Comparison of ENCODE assay signal across 8 cellular contexts in genomic region chr12:53205747-53206146, GRCh38. TPM values are rescaled to one million over a fixed set of nuclear protein-coding genes. Genes with fewer than 3 reads are reported as not detected.
DNase-seq lines count a peak whose midpoint lies in the region; ATAC-seq and TF ChIP-seq lines count a peak whose summit lies in the region.

No MANE protein-coding gene starts in this region.

- intact Hi-C loops in lower lobe of right lung (cut with DNase I), result no loop called here

- no peaks in the 10 kb centered on the region for H3K9me3 Mint-ChIP-seq in activated T-helper 17 cell treated with anti-CD3 and anti-CD28 coated beads, Interleukin-2, amount 50 U/mL, for 72 hours

- no peaks in the 10 kb centered on the region for H3K27me3 ChIP-seq in lower lobe of right lung (ENCODE audit: low read depth)

- peaks cover 45% of the 10 kb centered on the region for H3K4me1 Mint-ChIP-seq in activated T-helper 17 cell treated with anti-CD3 and anti-CD28 coated beads, Interleukin-2, amount 50 U/mL, for 72 hours

- peak overlapping the region; percentile 93 for H3K4me3 Mint-ChIP-seq in activated T-helper 17 cell treated with anti-CD3 and anti-CD28 coated beads, Interleukin-2, amount 50 U/mL, for 72 hours

- TF ChIP-seq POLR2A in GM15510 (IDR thresholded peaks at IDR 0.05; ENCODE audit: borderline replicate concordance, extremely low read depth, insufficient read length), result peak; percentile 68

- peaks cover 36% of the 10 kb centered on the region for H3K4me1 ChIP-seq in lower lobe of right lung

- TF ChIP-seq CTCF in lower lobe of right lung (IDR thresholded peaks at IDR 0.05), result no peak

- H3K27ac Mint-ChIP-seq in activated T-helper 17 cell treated with anti-CD3 and anti-CD28 coated beads, Interleukin-2, amount 50 U/mL, for 72 hours, result peak overlapping the region; percentile 83

- H3K36me3 ChIP-seq in lower lobe of right lung, result peaks cover 6% of the 10 kb centered on the region

- no peaks in the 10 kb centered on the region for H3K9me3 ChIP-seq in lower lobe of right lung

- H3K36me3 Mint-ChIP-seq in activated T-helper 17 cell treated with anti-CD3 and anti-CD28 coated beads, Interleukin-2, amount 50 U/mL, for 72 hours (ENCODE audit: low read depth), result peaks cover 49% of the 10 kb centered on the region

- ATAC-seq in activated T-helper 17 cell treated with anti-CD3 and anti-CD28 coated beads, Interleukin-2, amount 50 U/mL, for 72 hours (replicated peaks), result peak; percentile 88
- ATAC-seq in lower lobe of right lung, result peak; percentile 57 to 61

- no peaks in the 10 kb centered on the region for H3K27me3 Mint-ChIP-seq in activated T-helper 17 cell treated with anti-CD3 and anti-CD28 coated beads, Interleukin-2, amount 50 U/mL, for 72 hours

- no peak overlapping the region for H3K27ac ChIP-seq in lower lobe of right lung

- peak overlapping the region; percentile 30 for H3K4me3 ChIP-seq in lower lobe of right lung

- DNase-seq in HCEC 1CT, result peak; percentile 90
- DNase-seq in MV-4-11 (lab: John Stamatoyannopoulos, UW), result peak; percentile 86
- DNase-seq in lower lobe of right lung, result no peak
- DNase-seq in NCI-H2227 treated with DMSO at 0.1 percent for 48 hours (lab: John Stamatoyannopoulos, UW), result no peak
- DNase-seq in NCI-H1105 (lab: John Stamatoyannopoulos, UW), result no peak
- no peak for DNase-seq in NCI-H748 treated with DMSO at 0.1 percent for 48 hours (lab: John Stamatoyannopoulos, UW)

RNA-seq across cellular contexts. Expression of gene ITGB7, which starts 1.3 kb away (rescaled TPM):
- 100 to 1,000 TPM; 183 to 187 TPM for total RNA-seq in activated T-helper 17 cell treated with anti-CD3 and anti-CD28 coated beads, Interleukin-2, amount 50 U/mL, for 72 hours
- total RNA-seq in lower lobe of right lung, result 9.7 TPM

RNA-seq across cellular contexts. Expression of gene CSAD, which starts 25.0 kb away (rescaled TPM):
- total RNA-seq in activated T-helper 17 cell treated with anti-CD3 and anti-CD28 coated beads, Interleukin-2, amount 50 U/mL, for 72 hours, result 10 to 100 TPM; 29.8 to 43.5 TPM
- 39.2 TPM for total RNA-seq in lower lobe of right lung

RNA-seq across cellular contexts. Expression of gene ZNF740, which starts 25.2 kb away (rescaled TPM):
- 10 to 100 TPM; 41.8 to 42.3 TPM for total RNA-seq in activated T-helper 17 cell treated with anti-CD3 and anti-CD28 coated beads, Interleukin-2, amount 50 U/mL, for 72 hours
- 49.5 TPM for total RNA-seq in lower lobe of right lung

RNA-seq across cellular contexts. Expression of gene RARG, which starts 26.3 kb away (rescaled TPM):
- 10 to 100 TPM; 28.5 to 58.3 TPM for total RNA-seq in activated T-helper 17 cell treated with anti-CD3 and anti-CD28 coated beads, Interleukin-2, amount 50 U/mL, for 72 hours
- 30.1 TPM for total RNA-seq in lower lobe of right lung

Comparison
In these comparisons a context has a peak if more than half of its experiments do, and no peak if none do; other contexts are left out.
1. DNase-seq: peak in HCEC 1CT (single experiment) and MV-4-11 (single experiment); none in lower lobe of right lung (single experiment), NCI-H2227 treated with DMSO at 0.1 percent for 48 hours (single experiment), NCI-H1105 (single experiment) and NCI-H748 treated with DMSO at 0.1 percent for 48 hours (single experiment).
2. RNA of gene ITGB7, which starts 1.3 kb away (total RNA-seq): 183 to 187 TPM in activated T-helper 17 cell treated with anti-CD3 and anti-CD28 coated beads, Interleukin-2, amount 50 U/mL, for 72 hours; 9.7 TPM in lower lobe of right lung (single experiment); every median in the first group is over 10 times any median in the second.